ENCODE assay signal across 1 cellular context in the genomic region with DNA sequence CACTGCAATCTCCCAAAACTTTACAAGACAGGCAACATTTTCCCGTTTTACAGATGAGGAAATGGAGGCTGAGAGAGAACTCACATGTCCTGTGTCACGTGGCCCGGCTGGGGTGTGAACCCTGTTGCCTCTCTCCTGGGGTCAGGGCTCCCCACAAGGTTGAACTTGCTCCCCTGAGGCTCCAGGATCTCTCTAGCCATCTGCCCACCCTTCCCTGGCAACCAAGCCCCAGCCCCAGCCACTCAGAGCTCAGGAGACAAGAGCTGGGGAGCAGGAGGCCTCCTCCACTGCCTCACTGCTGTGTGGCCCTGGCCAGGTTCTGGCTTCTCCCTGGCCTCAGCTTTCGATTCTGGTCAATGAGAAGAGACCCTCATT.
TF ChIP-seq lines count a peak whose summit lies in the region.

No MANE protein-coding gene starts in this region.

TF ChIP-seq in K562, 482 proteins besides CTCF, POLR2A, EP300 and RAD21:
- TF ChIP-seq, protein P1, sequence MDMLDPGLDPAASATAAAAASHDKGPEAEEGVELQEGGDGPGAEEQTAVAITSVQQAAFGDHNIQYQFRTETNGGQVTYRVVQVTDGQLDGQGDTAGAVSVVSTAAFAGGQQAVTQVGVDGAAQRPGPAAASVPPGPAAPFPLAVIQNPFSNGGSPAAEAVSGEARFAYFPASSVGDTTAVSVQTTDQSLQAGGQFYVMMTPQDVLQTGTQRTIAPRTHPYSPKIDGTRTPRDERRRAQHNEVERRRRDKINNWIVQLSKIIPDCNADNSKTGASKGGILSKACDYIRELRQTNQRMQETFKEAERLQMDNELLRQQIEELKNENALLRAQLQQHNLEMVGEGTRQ (CRISPR knock-in tag; IDR thresholded peaks at IDR 0.05), result peak; percentile 45; the same call in 1 of the 2 replicates
- TF ChIP-seq, protein P2, sequence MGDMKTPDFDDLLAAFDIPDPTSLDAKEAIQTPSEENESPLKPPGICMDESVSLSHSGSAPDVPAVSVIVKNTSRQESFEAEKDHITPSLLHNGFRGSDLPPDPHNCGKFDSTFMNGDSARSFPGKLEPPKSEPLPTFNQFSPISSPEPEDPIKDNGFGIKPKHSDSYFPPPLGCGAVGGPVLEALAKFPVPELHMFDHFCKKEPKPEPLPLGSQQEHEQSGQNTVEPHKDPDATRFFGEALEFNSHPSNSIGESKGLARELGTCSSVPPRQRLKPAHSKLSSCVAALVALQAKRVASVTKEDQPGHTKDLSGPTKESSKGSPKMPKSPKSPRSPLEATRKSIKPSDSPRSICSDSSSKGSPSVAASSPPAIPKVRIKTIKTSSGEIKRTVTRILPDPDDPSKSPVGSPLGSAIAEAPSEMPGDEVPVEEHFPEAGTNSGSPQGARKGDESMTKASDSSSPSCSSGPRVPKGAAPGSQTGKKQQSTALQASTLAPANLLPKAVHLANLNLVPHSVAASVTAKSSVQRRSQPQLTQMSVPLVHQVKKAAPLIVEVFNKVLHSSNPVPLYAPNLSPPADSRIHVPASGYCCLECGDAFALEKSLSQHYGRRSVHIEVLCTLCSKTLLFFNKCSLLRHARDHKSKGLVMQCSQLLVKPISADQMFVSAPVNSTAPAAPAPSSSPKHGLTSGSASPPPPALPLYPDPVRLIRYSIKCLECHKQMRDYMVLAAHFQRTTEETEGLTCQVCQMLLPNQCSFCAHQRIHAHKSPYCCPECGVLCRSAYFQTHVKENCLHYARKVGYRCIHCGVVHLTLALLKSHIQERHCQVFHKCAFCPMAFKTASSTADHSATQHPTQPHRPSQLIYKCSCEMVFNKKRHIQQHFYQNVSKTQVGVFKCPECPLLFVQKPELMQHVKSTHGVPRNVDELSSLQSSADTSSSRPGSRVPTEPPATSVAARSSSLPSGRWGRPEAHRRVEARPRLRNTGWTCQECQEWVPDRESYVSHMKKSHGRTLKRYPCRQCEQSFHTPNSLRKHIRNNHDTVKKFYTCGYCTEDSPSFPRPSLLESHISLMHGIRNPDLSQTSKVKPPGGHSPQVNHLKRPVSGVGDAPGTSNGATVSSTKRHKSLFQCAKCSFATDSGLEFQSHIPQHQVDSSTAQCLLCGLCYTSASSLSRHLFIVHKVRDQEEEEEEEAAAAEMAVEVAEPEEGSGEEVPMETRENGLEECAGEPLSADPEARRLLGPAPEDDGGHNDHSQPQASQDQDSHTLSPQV (IDR thresholded peaks at IDR 0.05), result 0 out of 2 replicates have a peak, but pooled peaks have one; percentile 16
- TF ChIP-seq ETV6 (IDR thresholded peaks at IDR 0.05; ENCODE audit: borderline replicate concordance in 1 of 2, low read depth in 2 of 2, low read length in 1 of 2) (no peak), ETV6 (CRISPR knock-in tag; IDR thresholded peaks at IDR 0.05; ENCODE audit: borderline replicate concordance) (no peak), NR2C1 (IDR thresholded peaks at IDR 0.05) (no peak), NR2C1 (tag; IDR thresholded peaks at IDR 0.05) (0 out of 2 replicates have a peak, but pooled peaks have one; percentile 24), BCOR (IDR thresholded peaks at IDR 0.05) (0 out of 2 replicates have a peak, but pooled peaks have one; percentile 25), RAD51 (IDR thresholded peaks at IDR 0.05; ENCODE audit: borderline replicate concordance, low read depth) (peak; percentile 51; the same call in 1 of the 2 replicates), L3MBTL2 (IDR thresholded peaks at IDR 0.05) (0 out of 2 replicates have a peak, but pooled peaks have one; percentile 31), YY1 (IDR thresholded peaks at IDR 0.05; ENCODE audit: borderline replicate concordance in 1 of 3, control insufficient read depth in 1 of 3, extremely low read depth in 1 of 3, insufficient read depth in 3 of 3, insufficient read length in 1 of 3, insufficient replicate concordance in 2 of 3, low read depth in 1 of 3, low read length in 2 of 3) (peak in 1 of 3 experiments; percentile 10)
- TF ChIP-seq, protein P3, sequence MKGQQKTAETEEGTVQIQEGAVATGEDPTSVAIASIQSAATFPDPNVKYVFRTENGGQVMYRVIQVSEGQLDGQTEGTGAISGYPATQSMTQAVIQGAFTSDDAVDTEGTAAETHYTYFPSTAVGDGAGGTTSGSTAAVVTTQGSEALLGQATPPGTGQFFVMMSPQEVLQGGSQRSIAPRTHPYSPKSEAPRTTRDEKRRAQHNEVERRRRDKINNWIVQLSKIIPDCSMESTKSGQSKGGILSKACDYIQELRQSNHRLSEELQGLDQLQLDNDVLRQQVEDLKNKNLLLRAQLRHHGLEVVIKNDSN (CRISPR knock-in tag; IDR thresholded peaks at IDR 0.05), result peak; percentile 65
- TF ChIP-seq, protein P4, sequence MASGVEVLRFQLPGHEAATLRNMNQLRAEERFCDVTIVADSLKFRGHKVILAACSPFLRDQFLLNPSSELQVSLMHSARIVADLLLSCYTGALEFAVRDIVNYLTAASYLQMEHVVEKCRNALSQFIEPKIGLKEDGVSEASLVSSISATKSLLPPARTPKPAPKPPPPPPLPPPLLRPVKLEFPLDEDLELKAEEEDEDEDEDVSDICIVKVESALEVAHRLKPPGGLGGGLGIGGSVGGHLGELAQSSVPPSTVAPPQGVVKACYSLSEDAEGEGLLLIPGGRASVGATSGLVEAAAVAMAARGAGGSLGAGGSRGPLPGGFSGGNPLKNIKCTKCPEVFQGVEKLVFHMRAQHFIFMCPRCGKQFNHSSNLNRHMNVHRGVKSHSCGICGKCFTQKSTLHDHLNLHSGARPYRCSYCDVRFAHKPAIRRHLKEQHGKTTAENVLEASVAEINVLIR (CRISPR knock-in tag; IDR thresholded peaks at IDR 0.05), result no peak
- TF ChIP-seq, protein P5, sequence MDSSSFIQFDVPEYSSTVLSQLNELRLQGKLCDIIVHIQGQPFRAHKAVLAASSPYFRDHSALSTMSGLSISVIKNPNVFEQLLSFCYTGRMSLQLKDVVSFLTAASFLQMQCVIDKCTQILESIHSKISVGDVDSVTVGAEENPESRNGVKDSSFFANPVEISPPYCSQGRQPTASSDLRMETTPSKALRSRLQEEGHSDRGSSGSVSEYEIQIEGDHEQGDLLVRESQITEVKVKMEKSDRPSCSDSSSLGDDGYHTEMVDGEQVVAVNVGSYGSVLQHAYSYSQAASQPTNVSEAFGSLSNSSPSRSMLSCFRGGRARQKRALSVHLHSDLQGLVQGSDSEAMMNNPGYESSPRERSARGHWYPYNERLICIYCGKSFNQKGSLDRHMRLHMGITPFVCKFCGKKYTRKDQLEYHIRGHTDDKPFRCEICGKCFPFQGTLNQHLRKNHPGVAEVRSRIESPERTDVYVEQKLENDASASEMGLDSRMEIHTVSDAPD (CRISPR knock-in tag; IDR thresholded peaks at IDR 0.05), result no peak
